12 cellular contexts compared by ENCODE assay signal in the genomic region with DNA sequence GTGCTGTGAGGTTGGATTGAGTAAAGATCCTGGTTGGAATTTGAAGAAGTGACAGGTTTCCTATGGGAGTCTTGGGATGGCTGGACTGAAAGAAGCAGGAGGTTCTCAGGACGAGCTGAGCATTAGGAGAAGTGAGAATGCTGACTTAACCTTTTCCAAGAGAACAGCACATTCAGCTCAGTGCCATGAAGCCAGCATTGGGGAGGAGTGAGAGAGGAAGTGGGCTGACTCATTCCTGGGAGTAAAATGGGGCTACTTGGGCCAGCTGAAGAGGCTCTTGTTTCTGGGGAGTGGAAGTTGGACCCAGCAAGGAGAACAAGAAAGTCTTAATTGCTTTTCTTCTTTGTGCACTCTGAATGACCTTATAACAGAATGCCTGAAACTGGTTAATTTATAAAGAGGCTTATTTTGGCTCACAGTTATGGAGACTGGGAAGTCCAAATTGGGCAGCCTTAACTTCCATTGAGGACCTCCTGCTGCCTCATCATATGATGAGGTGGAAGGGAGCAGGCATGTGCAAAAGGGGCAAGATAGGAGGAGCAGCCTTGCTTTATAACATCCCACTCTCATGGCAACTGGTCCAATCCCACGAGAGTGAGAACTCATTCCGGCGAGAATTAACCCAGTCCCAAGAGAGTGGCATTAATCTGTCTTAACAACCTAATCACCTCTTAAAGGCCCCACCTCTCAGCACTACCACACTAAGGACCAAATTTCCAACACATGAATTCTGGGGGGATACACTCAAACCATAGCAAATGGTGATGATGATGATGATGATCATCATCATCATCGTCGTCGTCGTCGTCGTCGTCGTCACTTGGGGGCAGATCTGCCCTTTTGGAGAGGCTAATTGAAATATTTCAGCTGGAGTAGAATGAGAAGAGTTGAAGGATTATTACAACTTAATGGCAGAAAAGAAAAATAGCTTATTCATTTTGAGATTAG. TPM values are rescaled to one million over a fixed set of nuclear protein-coding genes. Genes with fewer than 3 reads are reported as not detected.
DNase-seq lines count a peak whose midpoint lies in the region; FAIRE-seq and TF ChIP-seq lines count a peak whose summit lies in the region.
"Had no signal": no experiment of that assay in that cellular context is flagged by ENCODE, and none has a peak within 500 bp of the region (broad histone marks: within the 10 kb centered on the region; RNA-seq: fewer than 3 reads in every experiment).

No MANE protein-coding gene starts in this region.

- FAIRE-seq in GM12891 (lab: Jason Lieb, UNC) (no peak), HTR-8/SVneo (lab: Jason Lieb, UNC) (no peak)
- FAIRE-seq: colon had no signal

- no peak for DNase-seq in GM12891 (ENCODE audit: insufficient read length, low spot score)
- peak; percentile 38 for DNase-seq in RPMI8226
- DNase-seq in fibroblast of the aortic adventitia (ENCODE audit: low read depth): peak; percentile 66
- peak; percentile 80 for DNase-seq in pons (ENCODE audit: low spot score)
- DNase-seq in amniotic stem cell (lab: John Stamatoyannopoulos, UW): no peak
- no peak for DNase-seq in HuH-7.5 (ENCODE audit: low spot score)
- DNase-seq in HTR-8/SVneo (ENCODE audit: insufficient read length, low spot score): no peak
- no peak for DNase-seq in NCI-H1694 treated with DMSO at 0.1 percent for 48 hours (lab: John Stamatoyannopoulos, UW)
- DNase-seq: stimulated activated CD4-positive, alpha-beta T cell treated with anti-CD3 and anti-CD28 coated beads, Interleukin-2, amount 100 ng/mL, for 24 hours had no signal

- no peak for TF ChIP-seq CTCF in fibroblast of the aortic adventitia (IDR thresholded peaks at IDR 0.05; ENCODE audit: insufficient read depth, low read length)

- TF ChIP-seq POLR2A in GM12891 (IDR thresholded peaks at IDR 0.05; ENCODE audit: low read depth, low read length): no peak

- H3K4me3 ChIP-seq in fibroblast of the aortic adventitia (ENCODE audit: low read depth, low read length): no peak overlapping the region

TF ChIP-seq in GM12891, 5 proteins besides CTCF, POLR2A, EP300 and RAD21:
- TF ChIP-seq SPI1 (IDR thresholded peaks at IDR 0.05; ENCODE audit: low read depth, low read length) (peak; percentile 55), POLR2AphosphoS5 (IDR thresholded peaks at IDR 0.05; ENCODE audit: low read depth, low read length) (no peak)
TF ChIP-seq in GM12891: peak in this region for 1.

RNA-seq across cellular contexts. Expression of a gene that starts 26.1 kb away (rescaled TPM):
- 110 TPM for polyA plus RNA-seq in GM12891 (2012; ENCODE audit: low read depth, missing spikeins)
- total RNA-seq in fibroblast of the aortic adventitia (ENCODE audit: low replicate concordance): 15.3 and 57.7 TPM in 2 replicates

RNA-seq across cellular contexts. Expression of a gene that starts 31.9 kb away (rescaled TPM):
- 9.6 TPM for polyA plus RNA-seq in GM12891 (2012; ENCODE audit: low read depth, missing spikeins)
- 2.4 and 6.1 TPM in 2 replicates for total RNA-seq in fibroblast of the aortic adventitia (ENCODE audit: low replicate concordance)

RNA-seq across cellular contexts. Expression of a gene that starts 60.0 kb away (rescaled TPM):
- not detected for polyA plus RNA-seq in GM12891 (2012; ENCODE audit: low read depth, missing spikeins)
- total RNA-seq in fibroblast of the aortic adventitia (ENCODE audit: low replicate concordance): 2.4 TPM in 1 of 2 replicates, not detected in the other
- total RNA-seq: H4, OCI-LY7 had no signal

Comparison
In these comparisons a context has a peak if more than half of its experiments do, and no peak if none do; other contexts are left out.
1. DNase-seq: peak in RPMI8226 (single experiment), fibroblast of the aortic adventitia (single experiment) and pons (single experiment); none in GM12891 (single experiment), amniotic stem cell (single experiment), HuH-7.5 (single experiment), HTR-8/SVneo (single experiment) and NCI-H1694 treated with DMSO at 0.1 percent for 48 hours (single experiment).